Comparison of ENCODE assay signal across 23 cellular contexts in the genomic region with DNA sequence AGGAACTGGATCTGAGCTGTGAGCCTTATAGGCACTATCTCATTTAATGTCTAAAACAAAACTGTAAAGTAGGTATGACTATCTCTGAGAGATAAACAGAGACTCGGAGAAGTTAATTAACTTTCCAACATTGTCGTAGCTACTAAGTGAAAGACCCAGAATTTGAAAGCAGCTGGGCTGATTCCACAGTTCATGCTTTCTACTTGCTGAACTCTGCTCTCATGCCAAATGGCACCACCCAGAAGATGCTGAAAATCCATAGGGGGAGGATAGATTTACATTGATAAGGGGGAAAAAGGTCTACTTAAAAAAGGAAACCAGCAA.
DNase-seq lines count a peak whose midpoint lies in the region; ATAC-seq and TF ChIP-seq lines count a peak whose summit lies in the region.
"Had no signal": no experiment of that assay in that cellular context is flagged by ENCODE, and none has a peak within 500 bp of the region (broad histone marks: within the 10 kb centered on the region; RNA-seq: fewer than 3 reads in every experiment).

No MANE protein-coding gene starts in this region.

- CTCF ChIA-PET in PC-3 (lab: Charles Lee): no interaction called here
- CTCF ChIA-PET in SK-N-SH (lab: Yijun Ruan, JAX): interaction anchor here (0.9 to 1.4 kb wide), 4 partner anchors 9 to 22 kb away, joined by 3 to 5 read pairs (median 3); no protein-coding TSS in a partner anchor

- no TSS peak for BruUV-seq in PC-3 (replicated peaks; lab: Mats Ljungman, UMichigan)

- DNase-seq in PC-3 (no peak), left lobe of liver (ENCODE audit: low spot score) (no peak), smooth muscle cell (lab: John Stamatoyannopoulos, UW; ENCODE audit: unreplicated experiment) (no peak), SK-N-SH (no peak), NCI-H1105 treated with DMSO at 0.1 percent for 48 hours (lab: John Stamatoyannopoulos, UW) (no peak), cortex of kidney (lab: John Stamatoyannopoulos, UW) (no peak)
- DNase-seq: activated CD4-positive, alpha-beta T cell treated with anti-CD3 and anti-CD28 coated beads, Interleukin-2, amount 50 U/mL, for 4 hours; activated naive CD4-positive, alpha-beta T cell treated with anti-CD3 and anti-CD28 coated beads for 36 hours; adrenal gland; glutamatergic neuron; Kasumi-1; lower lobe of right lung; NCI-H2171; right cardiac atrium; SIG-M5; stimulated activated CD4-positive, alpha-beta T cell treated with anti-CD3 and anti-CD28 coated beads, Interleukin-4, amount 100 ng/mL, for 24 hours; T1000; uterus had no signal

- H2AFZ ChIP-seq in PC-3 (ENCODE audit: low read length) (no peak overlapping the region), smooth muscle cell (ENCODE audit: low read depth) (no peak overlapping the region), SK-N-SH (ENCODE audit: low read depth) (no peak overlapping the region)

- H3K36me3 ChIP-seq in PC-3 (ENCODE audit: low read depth, low read length) (no peaks in the 10 kb centered on the region), smooth muscle cell (ENCODE audit: low read depth) (no peaks in the 10 kb centered on the region), SK-N-SH (replicated peaks in 1 of 2; ENCODE audit: control insufficient read depth in 1 of 2, insufficient read depth in 2 of 2, low read length in 1 of 2) (no peaks in the 10 kb centered on the region)
- H3K36me3 ChIP-seq: adrenal gland, lower lobe of right lung, Peyer's patch, suprapubic skin, uterus had no signal

- no peaks in the 10 kb centered on the region for H3F3A ChIP-seq in PC-3 (ENCODE audit: low read length, unreplicated experiment)
- peaks cover 8% of the 10 kb centered on the region for H3F3A ChIP-seq in smooth muscle cell (ENCODE audit: low read depth)
- peaks cover 6% of the 10 kb centered on the region for H3F3A ChIP-seq in SK-N-SH (replicated peaks; ENCODE audit: insufficient read depth)

- TF ChIP-seq EP300 in SK-N-SH (IDR thresholded peaks at IDR 0.05; ENCODE audit: borderline replicate concordance in 1 of 2, low read depth in 1 of 2, low read length in 1 of 2): no peak

- H3K4me1 ChIP-seq in PC-3 (ENCODE audit: insufficient read depth, low read length) (peaks cover 35% of the 10 kb centered on the region), smooth muscle cell (ENCODE audit: low read depth) (peaks cover 13% of the 10 kb centered on the region), SK-N-SH (ENCODE audit: control insufficient read depth in 1 of 2, insufficient read depth in 2 of 2, low read depth in 1 of 2, low read length in 1 of 2) (peaks cover 3 to 4% of the 10 kb centered on the region in 2 experiments)
- H3K4me1 ChIP-seq: adrenal gland, uterus had no signal

- TF ChIP-seq CTCF in PC-3 (conservative IDR thresholded peaks at IDR 0.05; ENCODE audit: low read depth, low read length) (no peak), smooth muscle cell (IDR thresholded peaks at IDR 0.05; ENCODE audit: borderline replicate concordance, insufficient read depth, poor library complexity, severe bottlenecking) (no peak), SK-N-SH (IDR thresholded peaks at IDR 0.05) (no peak)

- POLR2A ChIA-PET in PC-3 (lab: Charles Lee; ENCODE audit: unreplicated experiment): interaction anchor here (0.6 kb wide), 1 partner anchor 228 kb away, joined by 10 read pairs; no protein-coding TSS in a partner anchor
- POLR2A ChIA-PET in SK-N-SH (lab: Yijun Ruan, JAX): interaction anchor here (1.1 kb wide), 1 partner anchor 11 kb away, joined by 3 read pairs; no protein-coding TSS in a partner anchor

- H3K4me2 ChIP-seq in PC-3 (ENCODE audit: low read length) (no peak overlapping the region), smooth muscle cell (no peak overlapping the region), SK-N-SH (no peak overlapping the region)

- peak overlapping the region; percentile 39; the same call in 1 of the 2 replicates for H3K27ac ChIP-seq in PC-3 (ENCODE audit: low read length)
- no peak overlapping the region for H3K27ac ChIP-seq in smooth muscle cell (ENCODE audit: low read depth)
- no peak overlapping the region for H3K27ac ChIP-seq in SK-N-SH (ENCODE audit: low read depth in 2 of 2, low read length in 1 of 2)
- H3K27ac ChIP-seq: adrenal gland, epithelial cell of prostate, lower lobe of right lung, suprapubic skin, uterus had no signal

- H3K4me3 ChIP-seq in GM08714 (ENCODE audit: low read length) (0 out of 2 replicates have a peak overlapping the region, but pooled peaks have one; percentile 22), PC-3 (ENCODE audit: low read length) (no peak overlapping the region), smooth muscle cell (peak overlapping the region; percentile 6), SK-N-SH (ENCODE audit: low read depth in 2 of 2, low read length in 1 of 2) (no peak overlapping the region)
- H3K4me3 ChIP-seq: adrenal gland, lower lobe of right lung, Peyer's patch, suprapubic skin, uterus had no signal

- intact Hi-C loops in PC-3 (cut with micrococcal nuclease): no loop called here

- H3K79me2 ChIP-seq in PC-3 (ENCODE audit: low read length) (no peaks in the 10 kb centered on the region), smooth muscle cell (ENCODE audit: low read depth) (no peaks in the 10 kb centered on the region), SK-N-SH (ENCODE audit: insufficient read depth) (no peaks in the 10 kb centered on the region)

- H3K9ac ChIP-seq in PC-3 (ENCODE audit: low read length) (no peak overlapping the region; the same call in 1 of the 2 replicates), smooth muscle cell (ENCODE audit: low read depth) (no peak overlapping the region), SK-N-SH (no peak overlapping the region)

- H3K9me2 ChIP-seq in PC-3 (replicated peaks; ENCODE audit: low read length) (no peaks in the 10 kb centered on the region), SK-N-SH (no peaks in the 10 kb centered on the region)

- H3K27me3 ChIP-seq in PC-3 (ENCODE audit: low read length): no peaks in the 10 kb centered on the region
- H3K27me3 ChIP-seq in smooth muscle cell (ENCODE audit: low read depth): no peaks in the 10 kb centered on the region
- no peaks in the 10 kb centered on the region for H3K27me3 ChIP-seq in SK-N-SH (ENCODE audit: insufficient read depth)
- H3K27me3 ChIP-seq: adrenal gland, Peyer's patch, suprapubic skin, uterus had no signal

- H4K20me1 ChIP-seq in PC-3 (ENCODE audit: low read length) (no peaks in the 10 kb centered on the region), smooth muscle cell (ENCODE audit: low read depth) (no peaks in the 10 kb centered on the region), SK-N-SH (ENCODE audit: insufficient read depth) (no peaks in the 10 kb centered on the region)

- no peak for ATAC-seq in PC-3
- ATAC-seq in left lobe of liver: peak; percentile 59
- no peak for ATAC-seq in GM18505 (IDR thresholded peaks at IDR 0.05; ENCODE audit: unreplicated experiment)

- no peaks in the 10 kb centered on the region for H3K9me3 ChIP-seq in PC-3 (ENCODE audit: low read length)
- no peaks in the 10 kb centered on the region for H3K9me3 ChIP-seq in smooth muscle cell (replicated peaks; ENCODE audit: low read depth)
- H3K9me3 ChIP-seq in SK-N-SH: no peaks in the 10 kb centered on the region
- H3K9me3 ChIP-seq: adrenal gland, lower lobe of right lung, Peyer's patch, suprapubic skin, uterus had no signal

- WGBS in smooth muscle cell (ENCODE audit: low lambda C conversion rate): 67% methylated on average over 2 of the region's 2 CpGs
- 84% methylated on average over 2 of the region's 2 CpGs for WGBS in SK-N-SH (ENCODE audit: low lambda C conversion rate)

- TF ChIP-seq RAD21 in SK-N-SH (IDR thresholded peaks at IDR 0.05; ENCODE audit: low read length): no peak

- no peak for TF ChIP-seq POLR2A in GM18505 (IDR thresholded peaks at IDR 0.05; ENCODE audit: borderline replicate concordance, extremely low read depth, insufficient read depth, insufficient read length)

TF ChIP-seq in SK-N-SH, 30 proteins besides CTCF, POLR2A, EP300 and RAD21 (continues in another document):
- TF ChIP-seq TAF1 (IDR thresholded peaks at IDR 0.05; ENCODE audit: borderline replicate concordance, low read depth, low read length): no peak
- TF ChIP-seq NFIC (IDR thresholded peaks at IDR 0.05; ENCODE audit: borderline replicate concordance): no peak
- no peak for TF ChIP-seq SIN3A (IDR thresholded peaks at IDR 0.05; ENCODE audit: borderline replicate concordance, low read depth, low read length)
- TF ChIP-seq, protein P1, sequence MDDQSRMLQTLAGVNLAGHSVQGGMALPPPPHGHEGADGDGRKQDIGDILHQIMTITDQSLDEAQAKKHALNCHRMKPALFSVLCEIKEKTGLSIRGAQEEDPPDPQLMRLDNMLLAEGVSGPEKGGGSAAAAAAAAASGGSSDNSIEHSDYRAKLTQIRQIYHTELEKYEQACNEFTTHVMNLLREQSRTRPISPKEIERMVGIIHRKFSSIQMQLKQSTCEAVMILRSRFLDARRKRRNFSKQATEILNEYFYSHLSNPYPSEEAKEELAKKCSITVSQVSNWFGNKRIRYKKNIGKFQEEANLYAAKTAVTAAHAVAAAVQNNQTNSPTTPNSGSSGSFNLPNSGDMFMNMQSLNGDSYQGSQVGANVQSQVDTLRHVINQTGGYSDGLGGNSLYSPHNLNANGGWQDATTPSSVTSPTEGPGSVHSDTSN (IDR thresholded peaks at IDR 0.05): no peak
- TF ChIP-seq, protein P2, sequence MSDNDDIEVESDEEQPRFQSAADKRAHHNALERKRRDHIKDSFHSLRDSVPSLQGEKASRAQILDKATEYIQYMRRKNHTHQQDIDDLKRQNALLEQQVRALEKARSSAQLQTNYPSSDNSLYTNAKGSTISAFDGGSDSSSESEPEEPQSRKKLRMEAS (IDR thresholded peaks at IDR 0.05; ENCODE audit: low read depth): no peak
- no peak for TF ChIP-seq JUND (IDR thresholded peaks at IDR 0.05)
- TF ChIP-seq TCF12 (IDR thresholded peaks at IDR 0.05): no peak
- no peak for TF ChIP-seq FOXJ3 (CRISPR knock-in tag; IDR thresholded peaks at IDR 0.05)
- TF ChIP-seq CHD2 (IDR thresholded peaks at IDR 0.05; ENCODE audit: low read length, partially characterized antibody): no peak
- TF ChIP-seq, protein P3, sequence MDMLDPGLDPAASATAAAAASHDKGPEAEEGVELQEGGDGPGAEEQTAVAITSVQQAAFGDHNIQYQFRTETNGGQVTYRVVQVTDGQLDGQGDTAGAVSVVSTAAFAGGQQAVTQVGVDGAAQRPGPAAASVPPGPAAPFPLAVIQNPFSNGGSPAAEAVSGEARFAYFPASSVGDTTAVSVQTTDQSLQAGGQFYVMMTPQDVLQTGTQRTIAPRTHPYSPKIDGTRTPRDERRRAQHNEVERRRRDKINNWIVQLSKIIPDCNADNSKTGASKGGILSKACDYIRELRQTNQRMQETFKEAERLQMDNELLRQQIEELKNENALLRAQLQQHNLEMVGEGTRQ (IDR thresholded peaks at IDR 0.05; ENCODE audit: borderline replicate concordance, low read depth, low read length): no peak
- no peak for TF ChIP-seq RCOR1 (IDR thresholded peaks at IDR 0.05; ENCODE audit: low read length)
- no peak for TF ChIP-seq MXI1 (IDR thresholded peaks at IDR 0.05; ENCODE audit: low read depth, low read length)
- TF ChIP-seq GATA2 (CRISPR knock-in tag; IDR thresholded peaks at IDR 0.05): no peak
- no peak for TF ChIP-seq FOXM1 (IDR thresholded peaks at IDR 0.05; ENCODE audit: low read depth)
- no peak for TF ChIP-seq TEAD4 (IDR thresholded peaks at IDR 0.05; ENCODE audit: borderline replicate concordance, insufficient read depth)
- no peak for TF ChIP-seq GABPA (IDR thresholded peaks at IDR 0.05; ENCODE audit: low read depth)

Comparison
In these comparisons a context has a peak if more than half of its experiments do, and no peak if none do; other contexts are left out.
1. H3K4me3 ChIP-seq: peak in GM08714 (single experiment) and smooth muscle cell (single experiment); none in PC-3 (single experiment) and SK-N-SH (0 of 2).